Comparison of ENCODE assay signal across 8 cellular contexts in genomic region chr5:110916373-110917049, GRCh38.
DNase-seq lines count a peak whose midpoint lies in the region; ATAC-seq, FAIRE-seq and TF ChIP-seq lines count a peak whose summit lies in the region.

No MANE protein-coding gene starts in this region.

- peaks cover 3% of the 10 kb centered on the region for H3K27me3 Mint-ChIP-seq in astrocyte (ENCODE audit: low read depth, unreplicated experiment)
- H3K27me3 Mint-ChIP-seq in activated T-helper 2 cell treated with anti-CD3 and anti-CD28 coated beads, Interferon-gamma antibody, Interleukin-2, Interleukin-4, amounts not matched to agents 10 μg/mL and 5 μg/mL and 100 μg/mL, durations not matched to agents 14 hours and 24 hours and 36 hours (ENCODE audit: low read depth) = peaks cover 11% of the 10 kb centered on the region

- no peaks in the 10 kb centered on the region for H3K36me3 Mint-ChIP-seq in astrocyte (ENCODE audit: low read depth, unreplicated experiment)
- H3K36me3 Mint-ChIP-seq in activated T-helper 2 cell treated with anti-CD3 and anti-CD28 coated beads, Interferon-gamma antibody, Interleukin-2, Interleukin-4, amounts not matched to agents 10 μg/mL and 5 μg/mL and 100 μg/mL, durations not matched to agents 14 hours and 24 hours and 36 hours (ENCODE audit: low read depth) = no peaks in the 10 kb centered on the region

- no peak for DNase-seq in GM12892 (ENCODE audit: insufficient read length)
- peak; percentile 94 for DNase-seq in astrocyte (ENCODE audit: low read depth)
- peak; percentile 80 for DNase-seq in myocyte (ENCODE audit: low read depth)
- no peak for DNase-seq in SHP77 treated with DMSO at 0.1 percent for 48 hours (lab: John Stamatoyannopoulos, UW)
- no peak for DNase-seq in effector CD4-positive, alpha-beta T cell
- no peak for DNase-seq in UCSD-AML1 (lab: John Stamatoyannopoulos, UW; ENCODE audit: unreplicated experiment)
- no peak for DNase-seq in activated T-helper 2 cell treated with anti-CD3 and anti-CD28 coated beads, Interferon-gamma antibody, Interleukin-2, Interleukin-4, amounts not matched to agents 10 μg/mL and 5 μg/mL and 100 μg/mL, durations not matched to agents 14 hours and 24 hours and 36 hours (ENCODE audit: low spot score)

- FAIRE-seq in GM12892 (lab: Jason Lieb, UNC) (peak; percentile 53), astrocyte (lab: Jason Lieb, UNC) (peak; percentile 52)

- peak; percentile 70 for ATAC-seq in HG03439 (IDR thresholded peaks at IDR 0.05; ENCODE audit: unreplicated experiment)

- peak overlapping the region; percentile 83 for H3K27ac Mint-ChIP-seq in astrocyte (ENCODE audit: unreplicated experiment)
- H3K27ac Mint-ChIP-seq in activated T-helper 2 cell treated with anti-CD3 and anti-CD28 coated beads, Interferon-gamma antibody, Interleukin-2, Interleukin-4, amounts not matched to agents 10 μg/mL and 5 μg/mL and 100 μg/mL, durations not matched to agents 14 hours and 24 hours and 36 hours = no peak overlapping the region

- no peaks in the 10 kb centered on the region for H3K9me3 Mint-ChIP-seq in astrocyte (ENCODE audit: unreplicated experiment)
- H3K9me3 Mint-ChIP-seq in activated T-helper 2 cell treated with anti-CD3 and anti-CD28 coated beads, Interferon-gamma antibody, Interleukin-2, Interleukin-4, amounts not matched to agents 10 μg/mL and 5 μg/mL and 100 μg/mL, durations not matched to agents 14 hours and 24 hours and 36 hours = no peaks in the 10 kb centered on the region

- H3K4me3 ChIP-seq in astrocyte (ENCODE audit: insufficient read depth, low read depth, low read length) = peak overlapping the region; percentile 31

- TF ChIP-seq CTCF in astrocyte (IDR thresholded peaks at IDR 0.05; ENCODE audit: insufficient read depth, low read depth, low read length) = no peak

- H3K4me3 Mint-ChIP-seq in astrocyte (ENCODE audit: unreplicated experiment) = no peak overlapping the region
- no peak overlapping the region for H3K4me3 Mint-ChIP-seq in activated T-helper 2 cell treated with anti-CD3 and anti-CD28 coated beads, Interferon-gamma antibody, Interleukin-2, Interleukin-4, amounts not matched to agents 10 μg/mL and 5 μg/mL and 100 μg/mL, durations not matched to agents 14 hours and 24 hours and 36 hours (ENCODE audit: low read depth)

- no peaks in the 10 kb centered on the region for H3K27me3 ChIP-seq in astrocyte (ENCODE audit: insufficient read depth, low read length)

- H3K9ac ChIP-seq in astrocyte (ENCODE audit: low read length) = peak overlapping the region; percentile 61

- no peaks in the 10 kb centered on the region for H4K20me1 ChIP-seq in astrocyte (ENCODE audit: insufficient read depth, low read length)

- no peak for TF ChIP-seq POLR2A in GM12892 (IDR thresholded peaks at IDR 0.05; ENCODE audit: low read depth, low read length)

- peaks cover 28% of the 10 kb centered on the region for H3K4me1 Mint-ChIP-seq in astrocyte (ENCODE audit: low read depth, unreplicated experiment)
- H3K4me1 Mint-ChIP-seq in activated T-helper 2 cell treated with anti-CD3 and anti-CD28 coated beads, Interferon-gamma antibody, Interleukin-2, Interleukin-4, amounts not matched to agents 10 μg/mL and 5 μg/mL and 100 μg/mL, durations not matched to agents 14 hours and 24 hours and 36 hours (ENCODE audit: low read depth) = no peaks in the 10 kb centered on the region

- peak overlapping the region; percentile 79 for H3K27ac ChIP-seq in astrocyte (ENCODE audit: low read depth, low read length)

- peak overlapping the region; percentile 67 for H3K4me2 ChIP-seq in astrocyte (ENCODE audit: low read length)

- H3K9me3 ChIP-seq in astrocyte (ENCODE audit: insufficient read depth, low read depth, low read length) = no peaks in the 10 kb centered on the region

- H2AFZ ChIP-seq in astrocyte (ENCODE audit: low read depth, low read length) = no peak overlapping the region

- H3K4me1 ChIP-seq in astrocyte (ENCODE audit: insufficient read depth, low read length) = peaks cover 27% of the 10 kb centered on the region

- intact Hi-C loops in activated T-helper 2 cell treated with anti-CD3 and anti-CD28 coated beads, Interferon-gamma antibody, Interleukin-2, Interleukin-4, amounts not matched to agents 10 μg/mL and 5 μg/mL and 100 μg/mL, durations not matched to agents 14 hours and 24 hours and 36 hours (cut with micrococcal nuclease) = no loop called here

- no peaks in the 10 kb centered on the region for H3K79me2 ChIP-seq in astrocyte (ENCODE audit: insufficient read depth, low read length)

- no peaks in the 10 kb centered on the region for H3K36me3 ChIP-seq in astrocyte (ENCODE audit: insufficient read depth, low read length)

Comparison
In these comparisons a context has a peak if more than half of its experiments do, and no peak if none do; other contexts are left out.
1. DNase-seq: peak in astrocyte (single experiment) and myocyte (single experiment); none in GM12892 (single experiment), SHP77 treated with DMSO at 0.1 percent for 48 hours (single experiment), effector CD4-positive, alpha-beta T cell (single experiment), UCSD-AML1 (single experiment) and activated T-helper 2 cell treated with anti-CD3 and anti-CD28 coated beads, Interferon-gamma antibody, Interleukin-2, Interleukin-4, amounts not matched to agents 10 μg/mL and 5 μg/mL and 100 μg/mL, durations not matched to agents 14 hours and 24 hours and 36 hours (single experiment).